ENCODE assay signal across 8 cellular contexts in the genomic region with DNA sequence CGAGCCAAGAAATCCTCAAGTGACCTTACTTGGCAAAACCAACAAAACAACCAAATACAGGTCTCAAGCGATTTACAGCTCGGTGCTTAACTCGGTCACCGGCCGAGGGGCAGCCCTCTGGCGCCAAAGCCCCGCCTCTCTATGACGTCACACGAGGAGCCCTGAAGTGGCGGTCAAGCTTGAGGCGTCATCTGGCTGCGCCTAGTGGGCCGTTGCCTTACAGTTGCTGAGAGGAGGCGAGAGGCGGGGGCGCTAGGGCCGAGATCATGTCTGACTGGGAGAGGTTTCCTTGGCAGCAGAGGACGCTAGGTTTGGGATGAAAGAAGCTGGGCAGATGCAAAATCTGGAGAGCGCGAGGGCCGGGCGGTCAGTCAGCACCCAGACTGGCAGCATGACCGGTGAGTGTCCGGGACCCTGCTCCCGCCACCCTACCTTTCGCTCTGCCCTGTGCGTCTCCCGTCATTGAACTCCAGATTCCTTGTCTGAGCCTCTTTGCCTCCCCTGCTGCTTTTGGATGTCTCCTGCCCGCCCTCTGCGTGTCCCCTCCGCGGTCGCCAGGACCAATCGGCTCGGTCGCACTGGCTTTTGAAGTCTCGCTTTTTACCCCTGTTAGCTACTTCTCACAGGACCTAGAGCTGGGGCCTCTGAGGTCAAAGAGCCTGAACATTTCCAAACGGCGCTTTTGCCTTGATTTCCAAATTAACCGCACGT. TPM values are rescaled to one million over a fixed set of nuclear protein-coding genes. Genes with fewer than 3 reads are reported as not detected.
A peak's percentile ranks its signal among the peaks of the same experiment; 100 is the strongest.
DNase-seq lines count a peak whose midpoint lies in the region; ATAC-seq, FAIRE-seq and TF ChIP-seq lines count a peak whose summit lies in the region.

A gene (plus strand): TSS at position 204 of the 711 bp plus-strand sequence. CDS start 113 bp downstream, at position 317.

- H3K27ac Mint-ChIP-seq in T-helper 1 cell treated with Interleukin-12 subunit alpha and Interleukin-12 subunit beta and Interleukin-4 antibody, amounts not matched to agents 30 μg/mL and 1 μg/mL, for 36 hours = peak within 1 kb of the TSS; percentile 98
- peak within 1 kb of the TSS; percentile 96 for H3K27ac Mint-ChIP-seq in progenitor cell of endocrine pancreas

- peak within 1 kb of the TSS; percentile 93 for H3K4me3 ChIP-seq in left ventricle myocardium inferior
- H3K4me3 ChIP-seq in urinary bladder (ENCODE audit: low read depth, low read length) = peak within 1 kb of the TSS; percentile 70

- peaks cover 21% of the 10 kb centered on the region for H3K27me3 Mint-ChIP-seq in T-helper 1 cell treated with Interleukin-12 subunit alpha and Interleukin-12 subunit beta and Interleukin-4 antibody, amounts not matched to agents 30 μg/mL and 1 μg/mL, for 36 hours (ENCODE audit: low read depth)
- H3K27me3 Mint-ChIP-seq in progenitor cell of endocrine pancreas = no peaks in the 10 kb centered on the region

- peaks cover 11% of the 10 kb centered on the region for H3K36me3 Mint-ChIP-seq in T-helper 1 cell treated with Interleukin-12 subunit alpha and Interleukin-12 subunit beta and Interleukin-4 antibody, amounts not matched to agents 30 μg/mL and 1 μg/mL, for 36 hours (ENCODE audit: low read depth)
- no peaks in the 10 kb centered on the region for H3K36me3 Mint-ChIP-seq in progenitor cell of endocrine pancreas (ENCODE audit: insufficient read depth)

- intact Hi-C loops in left ventricle myocardium inferior (cut with micrococcal nuclease) = no loop called here

- no peaks in the 10 kb centered on the region for H3K27me3 ChIP-seq in left ventricle myocardium inferior (ENCODE audit: low read depth)

- H3K36me3 ChIP-seq in left ventricle myocardium inferior (no peaks in the 10 kb centered on the region), urinary bladder (ENCODE audit: insufficient read depth) (no peaks in the 10 kb centered on the region)

- peak; percentile 75 for TF ChIP-seq POLR2A in GM12891 (IDR thresholded peaks at IDR 0.05; ENCODE audit: low read depth, low read length)

- no peaks in the 10 kb centered on the region for H3K9me3 Mint-ChIP-seq in T-helper 1 cell treated with Interleukin-12 subunit alpha and Interleukin-12 subunit beta and Interleukin-4 antibody, amounts not matched to agents 30 μg/mL and 1 μg/mL, for 36 hours
- no peaks in the 10 kb centered on the region for H3K9me3 Mint-ChIP-seq in progenitor cell of endocrine pancreas (ENCODE audit: low read depth)

- ATAC-seq in HG02798 (IDR thresholded peaks at IDR 0.05; ENCODE audit: poor library complexity, unreplicated experiment) = peak; percentile 99

- peak within 1 kb of the TSS; percentile 93 for H3K27ac ChIP-seq in left ventricle myocardium inferior (replicated peaks)
- H3K27ac ChIP-seq in urinary bladder (ENCODE audit: low read depth) = peak within 1 kb of the TSS; percentile 85

- peak; percentile 79 for DNase-seq in GM12891 (ENCODE audit: insufficient read length, low spot score)
- DNase-seq in NCI-H146 (lab: John Stamatoyannopoulos, UW) = peak; percentile 92
- peak; percentile 31 to 97 (median 91) for DNase-seq in amygdala (lab: John Stamatoyannopoulos, UW)
- DNase-seq in left ventricle myocardium inferior = peak; percentile 98
- peak; percentile 93 for DNase-seq in progenitor cell of endocrine pancreas (ENCODE audit: low spot score, unreplicated experiment)

- FAIRE-seq in GM12891 (lab: Jason Lieb, UNC) = peak; percentile 97

- H3K4me1 ChIP-seq in left ventricle myocardium inferior = peaks cover 30% of the 10 kb centered on the region
- H3K4me1 ChIP-seq in urinary bladder (ENCODE audit: insufficient read depth) = no peaks in the 10 kb centered on the region

- WGBS in urinary bladder = under 1% methylated on average over 42 of the region's 42 CpGs

- TF ChIP-seq CTCF in left ventricle myocardium inferior (IDR thresholded peaks at IDR 0.05; ENCODE audit: borderline replicate concordance) (no peak), progenitor cell of endocrine pancreas (IDR thresholded peaks at IDR 0.05; ENCODE audit: unreplicated experiment) (no peak)

- no peaks in the 10 kb centered on the region for H3K9me3 ChIP-seq in left ventricle myocardium inferior (replicated peaks)

- peaks cover 31% of the 10 kb centered on the region for H3K4me1 Mint-ChIP-seq in T-helper 1 cell treated with Interleukin-12 subunit alpha and Interleukin-12 subunit beta and Interleukin-4 antibody, amounts not matched to agents 30 μg/mL and 1 μg/mL, for 36 hours (ENCODE audit: low read depth)
- peaks cover 29% of the 10 kb centered on the region for H3K4me1 Mint-ChIP-seq in progenitor cell of endocrine pancreas (ENCODE audit: low read depth)

- peak within 1 kb of the TSS; percentile 99 for H3K4me3 Mint-ChIP-seq in T-helper 1 cell treated with Interleukin-12 subunit alpha and Interleukin-12 subunit beta and Interleukin-4 antibody, amounts not matched to agents 30 μg/mL and 1 μg/mL, for 36 hours
- peak within 1 kb of the TSS; percentile 97 for H3K4me3 Mint-ChIP-seq in progenitor cell of endocrine pancreas (ENCODE audit: low read depth)

TF ChIP-seq in GM12891, 5 proteins besides CTCF, POLR2A, EP300 and RAD21:
- TF ChIP-seq TAF1 (IDR thresholded peaks at IDR 0.05; ENCODE audit: low read depth, low read length) (peak; percentile 31; the same call in 1 of the 2 replicates), POLR2AphosphoS5 (IDR thresholded peaks at IDR 0.05; ENCODE audit: low read depth, low read length) (peak; percentile 77), SPI1 (IDR thresholded peaks at IDR 0.05; ENCODE audit: low read depth, low read length) (no peak)
TF ChIP-seq in GM12891: peak in this region for 2.

RNA-seq across cellular contexts. Expression of the gene that starts here (rescaled TPM):
- 4.7 TPM for polyA plus RNA-seq in GM12891 (2012; ENCODE audit: low read depth, missing spikeins)
- total RNA-seq in left ventricle myocardium inferior (11.4 TPM), progenitor cell of endocrine pancreas (11.7 and 13.9 TPM in 2 replicates), urinary bladder (6.6 TPM)
- polyA plus RNA-seq in urinary bladder = 7.2 TPM

Comparison
In these comparisons a context has a peak if more than half of its experiments do, and no peak if none do; other contexts are left out.
1. Peak in every context shown above with its lines: DNase-seq, ATAC-seq, H3K4me3 ChIP-seq and H3K27ac ChIP-seq.